9 cellular contexts compared by ENCODE assay signal in the genomic region with DNA sequence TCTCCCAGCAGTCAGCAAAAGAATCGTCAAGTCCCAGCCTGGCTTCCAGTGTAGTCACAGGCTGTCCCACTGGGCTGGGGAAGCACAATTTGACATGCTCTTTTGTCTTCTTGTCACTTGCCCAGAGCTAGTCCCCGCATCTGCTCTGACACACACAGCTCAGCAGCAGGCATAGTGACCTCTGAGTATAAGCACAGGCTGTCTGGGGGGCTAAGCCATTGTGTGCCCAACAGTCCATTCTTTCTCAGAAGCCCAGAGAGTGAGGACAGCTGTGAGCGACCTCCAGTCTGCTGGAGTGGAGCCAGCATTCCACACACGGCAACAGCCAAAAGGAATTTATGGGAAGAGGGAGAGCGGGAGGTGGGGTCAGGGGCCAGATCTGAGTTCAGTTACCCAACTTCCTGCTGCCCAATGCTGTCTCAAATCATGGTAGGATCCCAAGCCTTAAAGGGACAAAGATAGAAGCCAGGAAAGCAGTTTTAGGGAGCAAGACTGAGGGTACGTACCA. TPM values are rescaled to one million over a fixed set of nuclear protein-coding genes. Genes with fewer than 3 reads are reported as not detected.
A peak's percentile ranks its signal among the peaks of the same experiment; 100 is the strongest.
DNase-seq lines count a peak whose midpoint lies in the region; TF ChIP-seq lines count a peak whose summit lies in the region.
"Had no signal": no experiment of that assay in that cellular context is flagged by ENCODE, and none has a peak within 500 bp of the region (broad histone marks: within the 10 kb centered on the region; RNA-seq: fewer than 3 reads in every experiment).

No MANE protein-coding gene starts in this region.

- H4K20me1 ChIP-seq in neural progenitor cell (ENCODE audit: low read depth) = no peaks in the 10 kb centered on the region

- no peak overlapping the region for H3K9ac ChIP-seq in neural progenitor cell

- no peaks in the 10 kb centered on the region for H3K9me3 Mint-ChIP-seq in neural progenitor cell
- no peaks in the 10 kb centered on the region for H3K9me3 Mint-ChIP-seq in activated T-helper 2 cell treated with anti-CD3 and anti-CD28 coated beads, Interferon-gamma antibody, Interleukin-2, Interleukin-4, amounts not matched to agents 10 μg/mL and 5 μg/mL and 100 μg/mL, durations not matched to agents 14 hours and 24 hours and 36 hours

- H3K4me1 ChIP-seq in Peyer's patch (no peaks in the 10 kb centered on the region), neural progenitor cell (peaks cover 19% of the 10 kb centered on the region)

- DNase-seq in Daoy (ENCODE audit: low read depth) (peak; percentile 74), Peyer's patch (peak in 2 of 3 donors; percentile 18 to 58), fibroblast of the aortic adventitia (ENCODE audit: low read depth) (peak; percentile 77), neural progenitor cell (ENCODE audit: low spot score) (peak; percentile 75), cerebellum (ENCODE audit: low spot score) (no peak), RKO (ENCODE audit: low spot score) (no peak), WERI-Rb-1 (no peak)
- no peak for DNase-seq in activated T-helper 2 cell treated with anti-CD3 and anti-CD28 coated beads, Interferon-gamma antibody, Interleukin-2, Interleukin-4, amounts not matched to agents 10 μg/mL and 5 μg/mL and 100 μg/mL, durations not matched to agents 14 hours and 24 hours and 36 hours (ENCODE audit: low spot score)

- no peaks in the 10 kb centered on the region for H3K27me3 ChIP-seq in Peyer's patch
- H3K27me3 ChIP-seq in neural progenitor cell = no peaks in the 10 kb centered on the region
- H3K27me3 ChIP-seq in WERI-Rb-1 (ENCODE audit: insufficient read depth, low read depth, severe bottlenecking) = peaks cover 3% of the 10 kb centered on the region

- peak overlapping the region; percentile 31 for H3K4me2 ChIP-seq in neural progenitor cell

- no peaks in the 10 kb centered on the region for H3K79me2 ChIP-seq in neural progenitor cell (ENCODE audit: low read depth)

- H3K4me3 Mint-ChIP-seq in neural progenitor cell = peak overlapping the region; percentile 26
- no peak overlapping the region for H3K4me3 Mint-ChIP-seq in activated T-helper 2 cell treated with anti-CD3 and anti-CD28 coated beads, Interferon-gamma antibody, Interleukin-2, Interleukin-4, amounts not matched to agents 10 μg/mL and 5 μg/mL and 100 μg/mL, durations not matched to agents 14 hours and 24 hours and 36 hours (ENCODE audit: low read depth)
- H3K4me3 Mint-ChIP-seq: stimulated activated naive CD8-positive, alpha-beta T cell treated with anti-CD3 and anti-CD28 coated beads, Interleukin-15, Interleukin-2, amounts not matched to agents 100 ng/mL and 50 ng/mL, for 24 hours had no signal

- intact Hi-C loops in activated T-helper 2 cell treated with anti-CD3 and anti-CD28 coated beads, Interferon-gamma antibody, Interleukin-2, Interleukin-4, amounts not matched to agents 10 μg/mL and 5 μg/mL and 100 μg/mL, durations not matched to agents 14 hours and 24 hours and 36 hours (cut with micrococcal nuclease) = no loop called here

- H3K9me3 ChIP-seq in Peyer's patch (no peaks in the 10 kb centered on the region), neural progenitor cell (ENCODE audit: low read depth) (no peaks in the 10 kb centered on the region), WERI-Rb-1 (ENCODE audit: severe bottlenecking) (no peaks in the 10 kb centered on the region)

- no peak for TF ChIP-seq POLR2A in Peyer's patch (IDR thresholded peaks at IDR 0.05)

- H3K4me1 Mint-ChIP-seq in neural progenitor cell = peaks cover 66% of the 10 kb centered on the region
- H3K4me1 Mint-ChIP-seq in activated T-helper 2 cell treated with anti-CD3 and anti-CD28 coated beads, Interferon-gamma antibody, Interleukin-2, Interleukin-4, amounts not matched to agents 10 μg/mL and 5 μg/mL and 100 μg/mL, durations not matched to agents 14 hours and 24 hours and 36 hours (ENCODE audit: low read depth) = peaks cover 14% of the 10 kb centered on the region

- H3K36me3 ChIP-seq in Peyer's patch (no peaks in the 10 kb centered on the region), neural progenitor cell (no peaks in the 10 kb centered on the region), WERI-Rb-1 (no peaks in the 10 kb centered on the region)

- H3K4me3 ChIP-seq in Peyer's patch = no peak overlapping the region
- H3K4me3 ChIP-seq in fibroblast of the aortic adventitia (ENCODE audit: low read depth, low read length) = no peak overlapping the region
- H3K4me3 ChIP-seq in neural progenitor cell = no peak overlapping the region
- H3K4me3 ChIP-seq in WERI-Rb-1 (ENCODE audit: low read depth, low read length) = no peak overlapping the region

- H2AFZ ChIP-seq in neural progenitor cell (replicated peaks) = peak overlapping the region; percentile 72

- no peaks in the 10 kb centered on the region for H3K36me3 Mint-ChIP-seq in neural progenitor cell
- H3K36me3 Mint-ChIP-seq in activated T-helper 2 cell treated with anti-CD3 and anti-CD28 coated beads, Interferon-gamma antibody, Interleukin-2, Interleukin-4, amounts not matched to agents 10 μg/mL and 5 μg/mL and 100 μg/mL, durations not matched to agents 14 hours and 24 hours and 36 hours (ENCODE audit: low read depth) = no peaks in the 10 kb centered on the region

- peak overlapping the region; percentile 43 for H3K27ac Mint-ChIP-seq in neural progenitor cell
- no peak overlapping the region for H3K27ac Mint-ChIP-seq in activated T-helper 2 cell treated with anti-CD3 and anti-CD28 coated beads, Interferon-gamma antibody, Interleukin-2, Interleukin-4, amounts not matched to agents 10 μg/mL and 5 μg/mL and 100 μg/mL, durations not matched to agents 14 hours and 24 hours and 36 hours
- H3K27ac Mint-ChIP-seq: stimulated activated naive CD8-positive, alpha-beta T cell treated with anti-CD3 and anti-CD28 coated beads, Interleukin-15, Interleukin-2, amounts not matched to agents 100 ng/mL and 50 ng/mL, for 24 hours had no signal

- TF ChIP-seq CTCF in Peyer's patch (IDR thresholded peaks at IDR 0.05) (no peak), fibroblast of the aortic adventitia (IDR thresholded peaks at IDR 0.05; ENCODE audit: insufficient read depth, low read length) (no peak), neural progenitor cell (IDR thresholded peaks at IDR 0.05) (no peak), WERI-Rb-1 (IDR thresholded peaks at IDR 0.05; ENCODE audit: low read depth, low read length) (no peak)

- peaks cover 11% of the 10 kb centered on the region for H3F3A ChIP-seq in neural progenitor cell (ENCODE audit: low read depth)

- peaks cover 7% of the 10 kb centered on the region for H3K27me3 Mint-ChIP-seq in neural progenitor cell (ENCODE audit: insufficient read depth, low read depth)
- H3K27me3 Mint-ChIP-seq in activated T-helper 2 cell treated with anti-CD3 and anti-CD28 coated beads, Interferon-gamma antibody, Interleukin-2, Interleukin-4, amounts not matched to agents 10 μg/mL and 5 μg/mL and 100 μg/mL, durations not matched to agents 14 hours and 24 hours and 36 hours (ENCODE audit: low read depth) = no peaks in the 10 kb centered on the region
- H3K27me3 Mint-ChIP-seq: stimulated activated naive CD8-positive, alpha-beta T cell treated with anti-CD3 and anti-CD28 coated beads, Interleukin-15, Interleukin-2, amounts not matched to agents 100 ng/mL and 50 ng/mL, for 24 hours had no signal

- H3K27ac ChIP-seq in Peyer's patch (peak overlapping the region in 1 of 4 donors; percentile 21), neural progenitor cell (peak overlapping the region; percentile 31), WERI-Rb-1 (no peak overlapping the region)

RNA-seq across cellular contexts. Expression of gene PPP1CB, which starts 59.8 kb away (rescaled TPM):
- 286 and 356 TPM in 2 replicates for total RNA-seq in Daoy (2014; rRNA removed; shearing (Covaris generic))
- total RNA-seq in Peyer's patch (100 to 1,000 TPM in 3 of 4 donors, 10 to 100 TPM in 1; 92.8 to 200 (median 123) TPM), fibroblast of the aortic adventitia (ENCODE audit: low replicate concordance) (307 and 330 TPM in 2 replicates), neural progenitor cell (ENCODE audit: low replicate concordance) (134 and 244 TPM in 2 replicates), cerebellum (185 TPM)
- total RNA-seq in activated T-helper 2 cell treated with anti-CD3 and anti-CD28 coated beads, Interferon-gamma antibody, Interleukin-2, Interleukin-4, amounts not matched to agents 10 μg/mL and 5 μg/mL and 100 μg/mL, durations not matched to agents 14 hours and 24 hours and 36 hours = 253 and 272 TPM in 2 replicates

Comparison
In these comparisons a context has a peak if more than half of its experiments do, and no peak if none do; other contexts are left out.
1. DNase-seq: peak in Daoy (single experiment), Peyer's patch (2 of 3), fibroblast of the aortic adventitia (single experiment) and neural progenitor cell (single experiment); none in cerebellum (single experiment), activated T-helper 2 cell treated with anti-CD3 and anti-CD28 coated beads, Interferon-gamma antibody, Interleukin-2, Interleukin-4, amounts not matched to agents 10 μg/mL and 5 μg/mL and 100 μg/mL, durations not matched to agents 14 hours and 24 hours and 36 hours (single experiment), RKO (single experiment) and WERI-Rb-1 (single experiment).